20 cellular contexts compared by ENCODE assay signal in the genomic region with DNA sequence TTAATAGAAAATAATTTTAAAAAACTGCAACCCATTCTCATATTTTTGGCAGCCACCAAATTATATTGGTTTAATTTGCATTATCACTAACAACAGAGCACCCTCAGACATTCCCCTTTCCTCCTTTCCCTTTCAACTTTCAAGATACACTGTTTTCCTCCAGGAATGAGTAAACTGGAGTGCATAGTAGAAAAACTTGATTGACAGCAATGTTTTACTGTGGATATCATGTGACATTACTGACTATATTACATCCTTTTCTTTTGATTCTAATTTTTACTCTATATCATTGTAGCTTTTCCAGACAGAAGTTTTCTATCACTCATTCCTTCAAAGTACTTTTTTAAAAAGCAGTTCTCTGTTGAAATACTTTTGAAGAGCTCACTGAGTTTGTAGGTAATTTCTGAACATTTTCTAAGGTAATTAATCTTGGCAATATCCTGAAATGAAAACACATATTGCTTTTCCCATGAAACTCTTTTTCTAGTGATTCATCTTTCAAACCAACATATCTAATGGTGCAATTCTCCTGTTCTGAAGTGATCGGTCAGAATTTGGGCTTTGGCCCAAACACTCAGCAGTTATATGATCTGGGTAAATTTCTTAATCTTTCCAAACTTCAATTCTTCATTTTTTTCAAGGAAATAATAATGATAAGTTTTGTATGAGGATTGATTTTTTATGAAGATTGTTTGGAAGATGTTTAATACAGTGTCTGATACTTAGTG.
DNase-seq lines count a peak whose midpoint lies in the region; TF ChIP-seq lines count a peak whose summit lies in the region.
"Had no signal": no experiment of that assay in that cellular context is flagged by ENCODE, and none has a peak within 500 bp of the region (broad histone marks: within the 10 kb centered on the region; RNA-seq: fewer than 3 reads in every experiment).

No MANE protein-coding gene starts in this region.

- DNase-seq in MCF 10A (ENCODE audit: unreplicated experiment) (peak; percentile 56), breast epithelium (ENCODE audit: low spot score in 2 of 2) (no peak), chondrocyte (ENCODE audit: low spot score) (no peak), iris pigment epithelial cell (ENCODE audit: low read depth) (peak; percentile 60), NCI-H1048 (lab: John Stamatoyannopoulos, UW) (no peak), NCI-H2029 (lab: John Stamatoyannopoulos, UW) (no peak), NCI-H1092 (lab: John Stamatoyannopoulos, UW) (no peak)
- no peak for DNase-seq in T-helper 2 cell treated with Interferon-gamma antibody and Interleukin-4, amounts not matched to agents 5 μg/mL and 100 μg/mL, for 36 hours (ENCODE audit: low spot score)
- DNase-seq: 8988T, C1 segment of cervical spinal cord, GM23248, KBM-7, NCI-H1105 treated with DMSO at 0.1 percent for 48 hours, NCI-H187, NCI-H446 treated with DMSO at 0.1 percent for 48 hours, NCI-H748 treated with DMSO at 0.1 percent for 48 hours, SHP77 treated with DMSO at 0.1 percent for 48 hours had no signal

- no peaks in the 10 kb centered on the region for H3K27me3 ChIP-seq in breast epithelium
- H3K27me3 ChIP-seq: Peyer's patch had no signal

- BruUV-seq in MCF 10A (replicated peaks; lab: Mats Ljungman, UMichigan) = no TSS peak

- intact Hi-C loops in MCF 10A (cut with micrococcal nuclease) (no loop called here), breast epithelium (cut with DNase I; ENCODE audit: low total_unique reads) (no loop called here)

- H3K27me3 Mint-ChIP-seq in MCF 10A (ENCODE audit: insufficient read depth, unreplicated experiment) (no peaks in the 10 kb centered on the region), chondrocyte (ENCODE audit: low read depth) (no peaks in the 10 kb centered on the region)
- H3K27me3 Mint-ChIP-seq in T-helper 2 cell treated with Interferon-gamma antibody and Interleukin-4, amounts not matched to agents 5 μg/mL and 100 μg/mL, for 36 hours (ENCODE audit: low read depth) = no peaks in the 10 kb centered on the region

- no peak overlapping the region for H3K4me3 ChIP-seq in breast epithelium
- H3K4me3 ChIP-seq: GM12878, GM23248, Peyer's patch had no signal

- H3K4me1 ChIP-seq in breast epithelium = no peaks in the 10 kb centered on the region
- H3K4me1 ChIP-seq: Peyer's patch had no signal

- no peak for TF ChIP-seq CTCF in MCF 10A (IDR thresholded peaks at IDR 0.05; ENCODE audit: unreplicated experiment)
- TF ChIP-seq CTCF in breast epithelium (IDR thresholded peaks at IDR 0.05) = no peak
- TF ChIP-seq CTCF in chondrocyte (IDR thresholded peaks at IDR 0.05) = no peak

- H3K4me3 Mint-ChIP-seq in MCF 10A (ENCODE audit: unreplicated experiment) (no peak overlapping the region), chondrocyte (ENCODE audit: unreplicated experiment) (no peak overlapping the region)
- no peak overlapping the region for H3K4me3 Mint-ChIP-seq in T-helper 2 cell treated with Interferon-gamma antibody and Interleukin-4, amounts not matched to agents 5 μg/mL and 100 μg/mL, for 36 hours

- H3K36me3 ChIP-seq in breast epithelium = no peaks in the 10 kb centered on the region
- H3K36me3 ChIP-seq: Peyer's patch had no signal

- H3K9me3 ChIP-seq in breast epithelium = no peaks in the 10 kb centered on the region
- H3K9me3 ChIP-seq: Peyer's patch had no signal

- no peak overlapping the region for H3K27ac ChIP-seq in breast epithelium
- H3K27ac ChIP-seq: GM23248, HL-60, Peyer's patch had no signal

- H3K36me3 Mint-ChIP-seq in MCF 10A (ENCODE audit: insufficient read depth, unreplicated experiment) (peaks cover 5% of the 10 kb centered on the region), chondrocyte (ENCODE audit: low read depth) (no peaks in the 10 kb centered on the region)
- H3K36me3 Mint-ChIP-seq in T-helper 2 cell treated with Interferon-gamma antibody and Interleukin-4, amounts not matched to agents 5 μg/mL and 100 μg/mL, for 36 hours (ENCODE audit: low read depth) = no peaks in the 10 kb centered on the region

- peaks cover 10% of the 10 kb centered on the region for H3K9me3 Mint-ChIP-seq in MCF 10A (ENCODE audit: unreplicated experiment)
- no peaks in the 10 kb centered on the region for H3K9me3 Mint-ChIP-seq in chondrocyte (ENCODE audit: low read depth)
- H3K9me3 Mint-ChIP-seq in T-helper 2 cell treated with Interferon-gamma antibody and Interleukin-4, amounts not matched to agents 5 μg/mL and 100 μg/mL, for 36 hours = peaks cover 4% of the 10 kb centered on the region

- no peak for TF ChIP-seq POLR2A in breast epithelium (IDR thresholded peaks at IDR 0.05)

- H3K4me1 Mint-ChIP-seq in MCF 10A (ENCODE audit: insufficient read depth, unreplicated experiment) (peaks cover 23% of the 10 kb centered on the region), chondrocyte (ENCODE audit: low read depth) (peaks cover 10% of the 10 kb centered on the region)
- no peaks in the 10 kb centered on the region for H3K4me1 Mint-ChIP-seq in T-helper 2 cell treated with Interferon-gamma antibody and Interleukin-4, amounts not matched to agents 5 μg/mL and 100 μg/mL, for 36 hours (ENCODE audit: low read depth)

- CTCF ChIA-PET in MCF 10A (lab: Yijun Ruan, JAX) = interaction anchor here (0.7 kb wide), 1 partner anchor 1353 kb away, joined by 4 read pairs; no protein-coding TSS in a partner anchor

- POLR2A ChIA-PET in MCF 10A (lab: Yijun Ruan, JAX) = interaction anchor here (1.7 to 2.6 kb wide), 2 partner anchors 8 to 16 kb away, joined by 3 to 8 read pairs; no protein-coding TSS in a partner anchor

- H3K27ac Mint-ChIP-seq in MCF 10A (ENCODE audit: low read depth, unreplicated experiment) (peak overlapping the region; percentile 71), chondrocyte (ENCODE audit: unreplicated experiment) (peak overlapping the region; percentile 63)
- H3K27ac Mint-ChIP-seq in T-helper 2 cell treated with Interferon-gamma antibody and Interleukin-4, amounts not matched to agents 5 μg/mL and 100 μg/mL, for 36 hours = no peak overlapping the region

Comparison
In these comparisons a context has a peak if more than half of its experiments do, and no peak if none do; other contexts are left out.
1. DNase-seq: peak in MCF 10A (single experiment) and iris pigment epithelial cell (single experiment); none in breast epithelium (0 of 2), chondrocyte (single experiment), NCI-H1048 (single experiment), NCI-H2029 (single experiment), T-helper 2 cell treated with Interferon-gamma antibody and Interleukin-4, amounts not matched to agents 5 μg/mL and 100 μg/mL, for 36 hours (single experiment) and NCI-H1092 (single experiment).